Comparison of ENCODE assay signal across 17 cellular contexts in the genomic region with DNA sequence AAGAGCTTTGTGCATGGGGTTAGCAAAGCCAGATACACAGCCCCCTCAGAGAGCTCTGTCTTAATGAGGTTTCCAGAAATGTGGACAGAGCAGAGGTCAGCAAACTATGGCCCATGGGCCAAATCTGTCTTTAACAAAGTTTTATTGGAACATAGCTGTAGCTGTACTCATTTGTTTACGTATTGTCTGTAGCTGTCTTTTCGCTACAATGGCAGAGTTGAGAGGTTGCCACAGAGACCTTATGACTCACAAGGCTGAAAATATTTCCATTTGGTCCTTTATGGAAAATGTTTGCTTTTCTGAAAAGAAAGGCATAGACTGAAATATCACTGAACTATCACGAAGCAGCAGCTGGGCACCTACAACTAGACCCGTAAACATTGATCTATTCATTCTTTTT.
DNase-seq lines count a peak whose midpoint lies in the region; ATAC-seq and TF ChIP-seq lines count a peak whose summit lies in the region.
"Had no signal": no experiment of that assay in that cellular context is flagged by ENCODE, and none has a peak within 500 bp of the region (broad histone marks: within the 10 kb centered on the region; RNA-seq: fewer than 3 reads in every experiment).

No MANE protein-coding gene starts in this region.

- WGBS in mesenchymal stem cell: 23% methylated on average over 4 of the region's 4 CpGs

- no peak overlapping the region for H2BK120ac ChIP-seq in mesenchymal stem cell (ENCODE audit: low read depth, low read length)

- DNase-seq in DMS53 (lab: John Stamatoyannopoulos, UW) (peak; percentile 71), LNCaP clone FGC (ENCODE audit: low read depth) (peak; percentile 30), astrocyte of the spinal cord (ENCODE audit: low read depth, low spot score) (peak; percentile 59), mesenchymal stem cell (peak; percentile 87), endothelial cell (ENCODE audit: low spot score) (no peak)
- no peak for DNase-seq in activated CD8-positive, alpha-beta memory T cell treated with anti-CD3 and anti-CD28 coated beads for 24 hours
- DNase-seq: activated effector memory CD4-positive, alpha-beta T cell treated with Interleukin-2 at 50 U/mL for 16 hours; amniotic stem cell; Calu3; left ventricle myocardium inferior; NCI-H510A; stimulated activated CD4-positive, alpha-beta T cell treated with anti-CD3 and anti-CD28 coated beads, Interleukin-4, amount 100 ng/mL, for 24 hours; T-helper 9 cell had no signal

- TF ChIP-seq CTCF in LNCaP clone FGC (IDR thresholded peaks at IDR 0.05; ENCODE audit: control insufficient read depth, extremely low read depth, insufficient read depth) (no peak), astrocyte of the spinal cord (IDR thresholded peaks at IDR 0.05; ENCODE audit: low read depth, low read length) (no peak), endothelial cell (IDR thresholded peaks at IDR 0.05; ENCODE audit: unreplicated experiment) (no peak)

- no peak overlapping the region for H2AFZ ChIP-seq in mesenchymal stem cell (ENCODE audit: low read depth, low read length)

- no peaks in the 10 kb centered on the region for H3K9me3 ChIP-seq in mesenchymal stem cell (ENCODE audit: control insufficient read depth, low read length)
- H3K9me3 ChIP-seq: left ventricle myocardium inferior, suprapubic skin had no signal

- H3K27me3 Mint-ChIP-seq in endothelial cell (ENCODE audit: unreplicated experiment): no peaks in the 10 kb centered on the region

- no peak overlapping the region for H3K27ac ChIP-seq in mesenchymal stem cell (ENCODE audit: low read length, poor library complexity, severe bottlenecking)
- H3K27ac ChIP-seq: left ventricle myocardium inferior, suprapubic skin had no signal

- no peak overlapping the region for H3K4me3 Mint-ChIP-seq in endothelial cell (ENCODE audit: unreplicated experiment)

- no peak overlapping the region for H3K9ac ChIP-seq in mesenchymal stem cell (ENCODE audit: low read length)

- H3K79me1 ChIP-seq in mesenchymal stem cell (replicated peaks; ENCODE audit: low read length, poor library complexity, severe bottlenecking): no peaks in the 10 kb centered on the region

- no peak overlapping the region for H4K8ac ChIP-seq in mesenchymal stem cell (ENCODE audit: low read length)

- no peak overlapping the region for H2BK5ac ChIP-seq in mesenchymal stem cell (ENCODE audit: low read depth, low read length, poor library complexity, severe bottlenecking)

- H2BK15ac ChIP-seq in mesenchymal stem cell (ENCODE audit: low read depth, poor library complexity, severe bottlenecking): no peak overlapping the region

- no peak for ATAC-seq in GM21825 (IDR thresholded peaks at IDR 0.05; ENCODE audit: unreplicated experiment)
- no peak for ATAC-seq in GM18858 (IDR thresholded peaks at IDR 0.05; ENCODE audit: unreplicated experiment)
- ATAC-seq: activated CD4-positive, CD25-positive, alpha-beta regulatory T cell treated with anti-CD3 and anti-CD28 coated beads, Interleukin-2, amount 50 U/mL, for 24 hours had no signal

- H4K91ac ChIP-seq in mesenchymal stem cell (ENCODE audit: low read length): no peak overlapping the region

- no peak overlapping the region for H3K23ac ChIP-seq in mesenchymal stem cell (ENCODE audit: low read length in 2 of 2)

- no peak overlapping the region for H3K4me2 ChIP-seq in mesenchymal stem cell (ENCODE audit: low read length, poor library complexity, severe bottlenecking)

- no peak overlapping the region for H2BK12ac ChIP-seq in mesenchymal stem cell (ENCODE audit: low read length in 2 of 2)

- no peaks in the 10 kb centered on the region for H3K27me3 ChIP-seq in mesenchymal stem cell (ENCODE audit: control insufficient read depth in 1 of 2, insufficient read depth in 1 of 2, low read length in 2 of 2)
- H3K27me3 ChIP-seq: suprapubic skin had no signal

- H3K4me1 ChIP-seq in mesenchymal stem cell (ENCODE audit: control insufficient read depth, insufficient read depth, low read depth, low read length): peaks cover 3% of the 10 kb centered on the region
- H3K4me1 ChIP-seq: left ventricle myocardium inferior had no signal

- no peak overlapping the region for H3K4ac ChIP-seq in mesenchymal stem cell (ENCODE audit: low read depth in 1 of 2, low read length in 2 of 2)

- H3K9me3 Mint-ChIP-seq in endothelial cell (ENCODE audit: unreplicated experiment): no peaks in the 10 kb centered on the region

- no peak overlapping the region for H2AK5ac ChIP-seq in mesenchymal stem cell (ENCODE audit: low read length, severe bottlenecking)

- H3K4me3 ChIP-seq in LNCaP clone FGC (ENCODE audit: low read depth, low read length) (no peak overlapping the region), astrocyte of the spinal cord (ENCODE audit: low read depth, low read length) (no peak overlapping the region), mesenchymal stem cell (ENCODE audit: insufficient read depth in 1 of 2, low read depth in 1 of 2, low read length in 2 of 2) (no peak overlapping the region)
- H3K4me3 ChIP-seq: left ventricle myocardium inferior, suprapubic skin had no signal

- H3K36me3 Mint-ChIP-seq in endothelial cell (ENCODE audit: low read depth, unreplicated experiment): no peaks in the 10 kb centered on the region

- no peak overlapping the region for H3K27ac Mint-ChIP-seq in endothelial cell (ENCODE audit: unreplicated experiment)

- no peaks in the 10 kb centered on the region for H3K4me1 Mint-ChIP-seq in endothelial cell (ENCODE audit: unreplicated experiment)

- in situ Hi-C loops in astrocyte of the spinal cord (cut with HindIII; ENCODE audit: low sequenced_read_pairs): no loop called here

- no peaks in the 10 kb centered on the region for H3K36me3 ChIP-seq in mesenchymal stem cell (ENCODE audit: control insufficient read depth in 1 of 2, insufficient read depth in 2 of 2, low read depth in 1 of 2, low read length in 2 of 2)
- H3K36me3 ChIP-seq: left ventricle myocardium inferior, suprapubic skin had no signal

- peak overlapping the region in 1 of 2 experiments; percentile 6 for H3K18ac ChIP-seq in mesenchymal stem cell (ENCODE audit: low read depth in 1 of 2, low read length in 2 of 2)

- H3K14ac ChIP-seq in mesenchymal stem cell (ENCODE audit: low read length in 2 of 2): no peak overlapping the region

Comparison
In these comparisons a context has a peak if more than half of its experiments do, and no peak if none do; other contexts are left out.
1. DNase-seq: peak in DMS53 (single experiment), LNCaP clone FGC (single experiment), astrocyte of the spinal cord (single experiment) and mesenchymal stem cell (single experiment); none in endothelial cell (single experiment) and activated CD8-positive, alpha-beta memory T cell treated with anti-CD3 and anti-CD28 coated beads for 24 hours (single experiment).